Comparison of ENCODE assay signal across 1 cellular context in the genomic region with DNA sequence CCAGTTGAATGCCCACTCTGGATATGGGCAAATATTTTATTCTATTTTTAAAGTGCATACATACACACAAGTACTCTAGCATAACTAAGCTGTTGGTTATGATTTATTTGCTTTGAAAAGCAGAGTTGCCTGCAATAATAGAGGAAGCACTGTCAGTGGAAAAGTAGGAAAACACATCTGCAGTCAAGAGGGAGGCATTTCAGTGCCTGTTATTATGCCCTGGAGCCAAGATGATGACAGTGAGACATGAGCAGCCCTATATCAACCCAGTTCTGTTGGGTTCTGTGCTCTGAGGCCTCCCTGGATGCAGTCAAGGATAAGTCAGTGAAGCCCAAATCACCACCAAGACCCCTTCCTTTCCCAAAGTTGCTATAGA.
TF ChIP-seq lines count a peak whose summit lies in the region.

No MANE protein-coding gene starts in this region.

TF ChIP-seq in HCT116, 20 proteins besides CTCF, POLR2A, EP300 and RAD21 (continued from another document):
- TF ChIP-seq YY1 (IDR thresholded peaks at IDR 0.05; ENCODE audit: extremely low read depth, insufficient replicate concordance, low read depth, low read length) (no peak), EGR1 (IDR thresholded peaks at IDR 0.05; ENCODE audit: low read depth) (no peak), JUND (IDR thresholded peaks at IDR 0.05) (no peak)
- TF ChIP-seq, protein P1, sequence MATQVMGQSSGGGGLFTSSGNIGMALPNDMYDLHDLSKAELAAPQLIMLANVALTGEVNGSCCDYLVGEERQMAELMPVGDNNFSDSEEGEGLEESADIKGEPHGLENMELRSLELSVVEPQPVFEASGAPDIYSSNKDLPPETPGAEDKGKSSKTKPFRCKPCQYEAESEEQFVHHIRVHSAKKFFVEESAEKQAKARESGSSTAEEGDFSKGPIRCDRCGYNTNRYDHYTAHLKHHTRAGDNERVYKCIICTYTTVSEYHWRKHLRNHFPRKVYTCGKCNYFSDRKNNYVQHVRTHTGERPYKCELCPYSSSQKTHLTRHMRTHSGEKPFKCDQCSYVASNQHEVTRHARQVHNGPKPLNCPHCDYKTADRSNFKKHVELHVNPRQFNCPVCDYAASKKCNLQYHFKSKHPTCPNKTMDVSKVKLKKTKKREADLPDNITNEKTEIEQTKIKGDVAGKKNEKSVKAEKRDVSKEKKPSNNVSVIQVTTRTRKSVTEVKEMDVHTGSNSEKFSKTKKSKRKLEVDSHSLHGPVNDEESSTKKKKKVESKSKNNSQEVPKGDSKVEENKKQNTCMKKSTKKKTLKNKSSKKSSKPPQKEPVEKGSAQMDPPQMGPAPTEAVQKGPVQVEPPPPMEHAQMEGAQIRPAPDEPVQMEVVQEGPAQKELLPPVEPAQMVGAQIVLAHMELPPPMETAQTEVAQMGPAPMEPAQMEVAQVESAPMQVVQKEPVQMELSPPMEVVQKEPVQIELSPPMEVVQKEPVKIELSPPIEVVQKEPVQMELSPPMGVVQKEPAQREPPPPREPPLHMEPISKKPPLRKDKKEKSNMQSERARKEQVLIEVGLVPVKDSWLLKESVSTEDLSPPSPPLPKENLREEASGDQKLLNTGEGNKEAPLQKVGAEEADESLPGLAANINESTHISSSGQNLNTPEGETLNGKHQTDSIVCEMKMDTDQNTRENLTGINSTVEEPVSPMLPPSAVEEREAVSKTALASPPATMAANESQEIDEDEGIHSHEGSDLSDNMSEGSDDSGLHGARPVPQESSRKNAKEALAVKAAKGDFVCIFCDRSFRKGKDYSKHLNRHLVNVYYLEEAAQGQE (IDR thresholded peaks at IDR 0.05; ENCODE audit: low read depth): no peak
